In the genomic region with DNA sequence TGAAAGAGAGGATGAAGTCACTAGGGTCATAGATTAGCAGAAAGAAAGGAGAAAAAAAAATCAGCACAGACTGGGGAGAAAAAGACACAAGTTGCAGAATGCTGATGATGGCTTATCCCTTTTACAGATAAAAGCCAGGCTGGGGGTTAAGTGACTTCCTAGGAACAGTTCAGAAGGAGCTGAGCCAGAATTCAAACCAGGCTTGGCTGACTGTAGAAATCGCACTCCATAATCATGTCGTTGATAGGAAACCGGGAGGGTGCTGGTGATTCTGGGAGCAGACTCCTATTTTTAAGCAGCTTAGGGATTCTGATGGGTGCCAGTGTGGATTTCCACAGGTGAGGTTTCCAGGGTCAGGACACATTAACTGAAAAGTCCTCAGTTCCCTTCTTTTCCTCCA, we compare ENCODE assay signal across 19 cellular contexts.
DNase-seq lines count a peak whose midpoint lies in the region; ATAC-seq, FAIRE-seq and TF ChIP-seq lines count a peak whose summit lies in the region.
"Had no signal": no experiment of that assay in that cellular context is flagged by ENCODE, and none has a peak within 500 bp of the region (broad histone marks: within the 10 kb centered on the region; RNA-seq: fewer than 3 reads in every experiment).

No MANE protein-coding gene starts in this region.

- H3K4me1 ChIP-seq in DND-41 (ENCODE audit: insufficient read depth, low read length) (peaks cover 56% of the 10 kb centered on the region), astrocyte (ENCODE audit: insufficient read depth, low read length) (peaks cover 5% of the 10 kb centered on the region), kidney (ENCODE audit: control insufficient read depth in 1 of 2, insufficient read depth in 1 of 2, low read depth in 1 of 2, low read length in 2 of 2) (peaks cover 9 to 16% of the 10 kb centered on the region in 2 donors)
- H3K4me1 ChIP-seq: prostate gland had no signal

- H3K36me3 ChIP-seq in DND-41 (ENCODE audit: insufficient read depth, low read length) = peaks cover 14% of the 10 kb centered on the region
- H3K36me3 ChIP-seq in astrocyte (ENCODE audit: insufficient read depth, low read length) = no peaks in the 10 kb centered on the region
- peaks cover 11 to 17% of the 10 kb centered on the region in 2 donors for H3K36me3 ChIP-seq in kidney (ENCODE audit: control insufficient read depth in 1 of 2, insufficient read depth in 2 of 2, low read length in 2 of 2)
- H3K36me3 ChIP-seq: prostate gland had no signal

- H3K27ac ChIP-seq in DND-41 (ENCODE audit: low read length) (peak overlapping the region; percentile 58; the same call in 1 of the 2 replicates), astrocyte (ENCODE audit: low read depth, low read length) (no peak overlapping the region), kidney (ENCODE audit: low read depth in 2 of 2, low read length in 2 of 2) (no peak overlapping the region)
- H3K27ac ChIP-seq: Peyer's patch, prostate gland had no signal

- H3K79me2 ChIP-seq in DND-41 (ENCODE audit: insufficient read depth, low read length) = no peaks in the 10 kb centered on the region
- no peaks in the 10 kb centered on the region for H3K79me2 ChIP-seq in astrocyte (ENCODE audit: insufficient read depth, low read length)

- H3K36me3 Mint-ChIP-seq in activated CD8-positive, alpha-beta memory T cell treated with anti-CD3 and anti-CD28 coated beads, Interleukin-2, amount 10 ng/mL, durations not matched to agents 7 days and 5 days = peaks cover 78% of the 10 kb centered on the region
- peaks cover 38% of the 10 kb centered on the region for H3K36me3 Mint-ChIP-seq in astrocyte (ENCODE audit: low read depth, unreplicated experiment)

- H3K4me1 Mint-ChIP-seq in activated CD8-positive, alpha-beta memory T cell treated with anti-CD3 and anti-CD28 coated beads, Interleukin-2, amount 10 ng/mL, durations not matched to agents 7 days and 5 days = peaks cover 53% of the 10 kb centered on the region
- H3K4me1 Mint-ChIP-seq in astrocyte (ENCODE audit: low read depth, unreplicated experiment) = peaks cover 21% of the 10 kb centered on the region

- no peak for FAIRE-seq in astrocyte (lab: Jason Lieb, UNC)
- FAIRE-seq in kidney (lab: Jason Lieb, UNC) = no peak
- FAIRE-seq: GM12892, H54, HTR-8/SVneo had no signal

- H3K27me3 ChIP-seq in DND-41 (ENCODE audit: insufficient read depth, low read length, poor library complexity) (no peaks in the 10 kb centered on the region), astrocyte (ENCODE audit: insufficient read depth, low read length) (no peaks in the 10 kb centered on the region)
- H3K27me3 ChIP-seq: Peyer's patch had no signal

- H3K9me3 Mint-ChIP-seq in activated CD8-positive, alpha-beta memory T cell treated with anti-CD3 and anti-CD28 coated beads, Interleukin-2, amount 10 ng/mL, durations not matched to agents 7 days and 5 days (ENCODE audit: low read depth) = peaks cover 2% of the 10 kb centered on the region
- H3K9me3 Mint-ChIP-seq in astrocyte (ENCODE audit: unreplicated experiment) = peaks cover 32% of the 10 kb centered on the region

- peak overlapping the region; percentile 8 for H3K27ac Mint-ChIP-seq in activated CD8-positive, alpha-beta memory T cell treated with anti-CD3 and anti-CD28 coated beads, Interleukin-2, amount 10 ng/mL, durations not matched to agents 7 days and 5 days
- H3K27ac Mint-ChIP-seq in astrocyte (ENCODE audit: unreplicated experiment) = peak overlapping the region; percentile 0
- H3K27ac Mint-ChIP-seq: B cell had no signal

- DNase-seq in activated CD8-positive, alpha-beta memory T cell treated with anti-CD3 and anti-CD28 coated beads, Interleukin-2, amount 10 ng/mL, durations not matched to agents 7 days and 5 days = no peak
- no peak for DNase-seq in activated CD8-positive, alpha-beta memory T cell treated with anti-CD3 and anti-CD28 coated beads, Interleukin-2, amount 50 U/mL, for 4 hours
- DNase-seq in DND-41 (no peak), astrocyte (ENCODE audit: low read depth) (no peak), sciatic nerve (ENCODE audit: low spot score) (peak; percentile 14), kidney (no peak), NCI-H2171 treated with DMSO at 0.1 percent for 48 hours (lab: John Stamatoyannopoulos, UW) (no peak), NCI-H345 treated with DMSO at 0.1 percent for 48 hours (lab: John Stamatoyannopoulos, UW; ENCODE audit: unreplicated experiment) (no peak)
- DNase-seq: activated CD4-positive, alpha-beta T cell treated with anti-CD3 and anti-CD28 coated beads for 4 hours; activated naive CD8-positive, alpha-beta T cell treated with anti-CD3 and anti-CD28 coated beads, Interleukin-2, amount 10 ng/mL, durations not matched to agents 7 days and 5 days; Calu3; NCI-H526 treated with DMSO at 0.1 percent for 48 hours; Peyer's patch; SIG-M5 had no signal

- H3K27me3 Mint-ChIP-seq in activated CD8-positive, alpha-beta memory T cell treated with anti-CD3 and anti-CD28 coated beads, Interleukin-2, amount 10 ng/mL, durations not matched to agents 7 days and 5 days = no peaks in the 10 kb centered on the region
- H3K27me3 Mint-ChIP-seq in astrocyte (ENCODE audit: low read depth, unreplicated experiment) = no peaks in the 10 kb centered on the region
- H3K27me3 Mint-ChIP-seq: activated naive CD8-positive, alpha-beta T cell treated with anti-CD3 and anti-CD28 coated beads, Interleukin-2, amount 10 ng/mL, durations not matched to agents 7 days and 5 days; B cell had no signal

- H3K4me3 ChIP-seq in DND-41 (ENCODE audit: low read depth in 1 of 2, low read length in 2 of 2) = no peak overlapping the region
- H3K4me3 ChIP-seq in astrocyte (ENCODE audit: insufficient read depth, low read depth, low read length) = no peak overlapping the region
- H3K4me3 ChIP-seq in kidney (ENCODE audit: low read length in 2 of 2) = no peak overlapping the region
- H3K4me3 ChIP-seq: Peyer's patch, prostate gland had no signal

- CTCF ChIA-PET in activated CD8-positive, alpha-beta memory T cell treated with anti-CD3 and anti-CD28 coated beads, Interleukin-2, amount 10 ng/mL, durations not matched to agents 7 days and 5 days (lab: Charles Lee) = interaction anchor here (1.7 kb wide), 1 partner anchor 161 kb away, joined by 4 read pairs; no protein-coding TSS in a partner anchor

- H3K4me2 ChIP-seq in DND-41 (ENCODE audit: insufficient read depth, low read length) (peak overlapping the region; percentile 48), astrocyte (ENCODE audit: low read length) (no peak overlapping the region)

- H4K20me1 ChIP-seq in DND-41 (ENCODE audit: insufficient read depth, low read length) (no peaks in the 10 kb centered on the region), astrocyte (ENCODE audit: insufficient read depth, low read length) (no peaks in the 10 kb centered on the region)

- H3K4me3 Mint-ChIP-seq in activated CD8-positive, alpha-beta memory T cell treated with anti-CD3 and anti-CD28 coated beads, Interleukin-2, amount 10 ng/mL, durations not matched to agents 7 days and 5 days = no peak overlapping the region
- no peak overlapping the region for H3K4me3 Mint-ChIP-seq in astrocyte (ENCODE audit: unreplicated experiment)
- H3K4me3 Mint-ChIP-seq: B cell had no signal

- intact Hi-C loops in sciatic nerve (cut with DNase I) (no loop called here), kidney (cut with DNase I) (no loop called here)

- H3K9me3 ChIP-seq in DND-41 (ENCODE audit: insufficient read depth, low read length, severe bottlenecking) = peaks cover 9% of the 10 kb centered on the region
- peaks cover 7% of the 10 kb centered on the region for H3K9me3 ChIP-seq in astrocyte (ENCODE audit: insufficient read depth, low read depth, low read length)
- H3K9me3 ChIP-seq in kidney (ENCODE audit: control insufficient read depth in 1 of 2, low read length in 2 of 2) = peaks cover 0 to 8% of the 10 kb centered on the region in 2 donors
- H3K9me3 ChIP-seq: Peyer's patch, prostate gland had no signal

- peak overlapping the region; percentile 24; the same call in 1 of the 2 replicates for H3K9ac ChIP-seq in DND-41 (ENCODE audit: low read depth, low read length)
- no peak overlapping the region for H3K9ac ChIP-seq in astrocyte (ENCODE audit: low read length)
- H3K9ac ChIP-seq in kidney (ENCODE audit: low read length in 2 of 2) = no peak overlapping the region

- no peak for ATAC-seq in activated CD8-positive, alpha-beta memory T cell treated with anti-CD3 and anti-CD28 coated beads, Interleukin-2, amount 10 ng/mL, durations not matched to agents 7 days and 5 days
- no peak for ATAC-seq in DND-41 (ENCODE audit: insufficient read depth, low read depth)
- no peak for ATAC-seq in sciatic nerve

- H2AFZ ChIP-seq in DND-41 (ENCODE audit: low read depth, low read length) = no peak overlapping the region
- no peak overlapping the region for H2AFZ ChIP-seq in astrocyte (ENCODE audit: low read depth, low read length)

- TF ChIP-seq CTCF in DND-41 (IDR thresholded peaks at IDR 0.05; ENCODE audit: borderline replicate concordance, extremely low read depth, low read length, poor library complexity, severe bottlenecking) = no peak
- no peak for TF ChIP-seq CTCF in astrocyte (IDR thresholded peaks at IDR 0.05; ENCODE audit: insufficient read depth, low read depth, low read length)
- no peak for TF ChIP-seq CTCF in kidney (IDR thresholded peaks at IDR 0.05; ENCODE audit: borderline replicate concordance, extremely low read depth, insufficient read depth)
